15 cellular contexts compared by ENCODE assay signal in the genomic region with DNA sequence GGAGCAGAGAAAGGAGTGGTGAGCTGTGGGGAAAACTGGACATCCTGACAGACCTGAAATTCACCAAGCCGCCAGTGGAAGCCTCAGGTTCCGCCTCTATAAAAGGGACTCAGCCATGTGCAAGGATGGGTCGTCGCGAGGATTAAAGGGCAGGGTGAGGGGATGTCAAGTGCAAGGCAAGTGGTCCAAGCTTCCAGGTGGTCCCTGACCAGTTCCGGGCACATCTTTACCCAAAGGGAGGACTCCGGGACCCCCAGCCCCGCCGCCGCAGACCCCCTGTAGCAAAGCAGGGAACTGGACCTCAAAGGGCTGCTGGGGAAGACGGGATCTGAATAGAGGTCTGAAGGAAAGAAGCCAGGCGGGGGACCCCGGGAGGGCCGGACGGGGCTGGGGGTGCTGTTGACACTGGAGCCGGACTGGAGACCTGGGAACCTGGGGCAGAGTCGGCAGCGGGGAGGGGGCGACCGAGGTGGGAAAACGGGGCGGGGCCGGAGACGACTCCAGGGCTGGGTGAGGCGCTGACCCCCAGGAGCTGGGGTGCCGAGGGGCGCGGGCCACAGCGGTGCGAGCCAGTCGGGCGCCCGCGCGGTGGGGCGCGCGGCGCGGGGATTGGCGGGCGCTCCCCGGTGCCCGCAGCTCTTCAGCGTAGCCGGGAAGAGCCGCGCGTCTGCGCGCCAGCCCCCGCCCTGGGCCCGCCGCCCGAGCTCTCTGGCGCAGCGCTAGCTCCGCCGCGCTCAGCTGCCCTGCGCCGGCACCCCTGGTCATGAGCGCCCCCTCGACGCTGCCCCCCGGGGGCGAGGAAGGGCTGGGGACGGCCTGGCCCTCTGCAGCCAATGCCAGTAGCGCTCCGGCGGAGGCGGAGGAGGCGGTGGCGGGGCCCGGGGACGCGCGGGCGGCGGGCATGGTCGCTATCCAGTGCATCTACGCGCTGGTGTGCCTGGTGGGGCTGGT. TPM values are rescaled to one million over a fixed set of nuclear protein-coding genes. Genes with fewer than 3 reads are reported as not detected.
A peak's percentile ranks its signal among the peaks of the same experiment; 100 is the strongest.
DNase-seq lines count a peak whose midpoint lies in the region; ATAC-seq and TF ChIP-seq lines count a peak whose summit lies in the region.
"Had no signal": no experiment of that assay in that cellular context is flagged by ENCODE, and none has a peak within 500 bp of the region (broad histone marks: within the 10 kb centered on the region; RNA-seq: fewer than 3 reads in every experiment).

A gene with protein sequence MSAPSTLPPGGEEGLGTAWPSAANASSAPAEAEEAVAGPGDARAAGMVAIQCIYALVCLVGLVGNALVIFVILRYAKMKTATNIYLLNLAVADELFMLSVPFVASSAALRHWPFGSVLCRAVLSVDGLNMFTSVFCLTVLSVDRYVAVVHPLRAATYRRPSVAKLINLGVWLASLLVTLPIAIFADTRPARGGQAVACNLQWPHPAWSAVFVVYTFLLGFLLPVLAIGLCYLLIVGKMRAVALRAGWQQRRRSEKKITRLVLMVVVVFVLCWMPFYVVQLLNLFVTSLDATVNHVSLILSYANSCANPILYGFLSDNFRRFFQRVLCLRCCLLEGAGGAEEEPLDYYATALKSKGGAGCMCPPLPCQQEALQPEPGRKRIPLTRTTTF (plus strand): TSS at position 592 of the 951 bp plus-strand sequence. CDS start 172 bp downstream, at position 764.

- H3K4me3 ChIP-seq in HUES64 (ENCODE audit: low read length) (peak within 1 kb of the TSS; percentile 45), smooth muscle cell (peak within 1 kb of the TSS; percentile 32), PC-3 (ENCODE audit: low read length) (no peak within 1 kb of the TSS), thyroid gland (replicated peaks in 1 of 3) (no peak within 1 kb of the TSS)
- H3K4me3 ChIP-seq in effector memory CD4-positive, alpha-beta T cell (ENCODE audit: insufficient read depth, low read depth, low read length, poor library complexity, severe bottlenecking) = no peak within 1 kb of the TSS

- H3K27me3 ChIP-seq in HUES64 (ENCODE audit: insufficient read depth, low read length) = peaks cover 74% of the 10 kb centered on the region
- peaks cover 50% of the 10 kb centered on the region for H3K27me3 ChIP-seq in smooth muscle cell (ENCODE audit: low read depth)
- H3K27me3 ChIP-seq in PC-3 (ENCODE audit: low read length) = peaks cover 15% of the 10 kb centered on the region
- H3K27me3 ChIP-seq in thyroid gland = no peaks in the 10 kb centered on the region
- H3K27me3 ChIP-seq in effector memory CD4-positive, alpha-beta T cell (replicated peaks; ENCODE audit: control insufficient read depth, insufficient read depth, low read length, poor library complexity, severe bottlenecking) = no peaks in the 10 kb centered on the region

- no TSS peak for BruUV-seq in PC-3 (replicated peaks; lab: Mats Ljungman, UMichigan)

- H3K4me1 ChIP-seq in HUES64 (ENCODE audit: insufficient read depth, low read length) (no peaks in the 10 kb centered on the region), smooth muscle cell (ENCODE audit: low read depth) (no peaks in the 10 kb centered on the region), PC-3 (ENCODE audit: insufficient read depth, low read length) (no peaks in the 10 kb centered on the region), thyroid gland (peaks cover 0 to 13% of the 10 kb centered on the region in 2 donors)
- no peaks in the 10 kb centered on the region for H3K4me1 ChIP-seq in effector memory CD4-positive, alpha-beta T cell (ENCODE audit: control insufficient read depth, insufficient read depth, low read length, poor library complexity, severe bottlenecking)

- no peaks in the 10 kb centered on the region for H3K36me3 Mint-ChIP-seq in endothelial cell (ENCODE audit: low read depth, unreplicated experiment)
- H3K36me3 Mint-ChIP-seq: stimulated activated memory B cell treated with anti-CD40 and anti-IgM and Interleukin-4, amounts not matched to agents 10 μg/mL and 1 μg/mL and 100 μg/mL, for 72 hours had no signal

- H3K36me3 ChIP-seq in HUES64 (ENCODE audit: insufficient read depth, low read length) (no peaks in the 10 kb centered on the region), smooth muscle cell (ENCODE audit: low read depth) (no peaks in the 10 kb centered on the region), PC-3 (ENCODE audit: low read depth, low read length) (no peaks in the 10 kb centered on the region), thyroid gland (no peaks in the 10 kb centered on the region)
- no peaks in the 10 kb centered on the region for H3K36me3 ChIP-seq in effector memory CD4-positive, alpha-beta T cell (ENCODE audit: control insufficient read depth, insufficient read depth, low read length)

- H4K20me1 ChIP-seq in smooth muscle cell (ENCODE audit: low read depth) = no peaks in the 10 kb centered on the region
- H4K20me1 ChIP-seq in PC-3 (ENCODE audit: low read length) = no peaks in the 10 kb centered on the region

- no peaks in the 10 kb centered on the region for H3K79me2 ChIP-seq in smooth muscle cell (ENCODE audit: low read depth)
- no peaks in the 10 kb centered on the region for H3K79me2 ChIP-seq in PC-3 (ENCODE audit: low read length)

- H3K9ac ChIP-seq in HUES64 (ENCODE audit: low read depth, low read length) (no peak within 1 kb of the TSS), smooth muscle cell (ENCODE audit: low read depth) (no peak within 1 kb of the TSS), PC-3 (ENCODE audit: low read length) (no peak within 1 kb of the TSS)

- H3F3A ChIP-seq in smooth muscle cell (ENCODE audit: low read depth) (no peaks in the 10 kb centered on the region), PC-3 (ENCODE audit: low read length, unreplicated experiment) (no peaks in the 10 kb centered on the region)

- H3K4me2 ChIP-seq in smooth muscle cell (peak within 1 kb of the TSS; percentile 83), PC-3 (ENCODE audit: low read length) (no peak within 1 kb of the TSS)

- DNase-seq in endothelial cell (ENCODE audit: low spot score) (peak; percentile 21), islet precursor cell (peak; percentile 54), smooth muscle cell (lab: John Stamatoyannopoulos, UW; ENCODE audit: unreplicated experiment) (no peak), PC-3 (no peak), thyroid gland (no peak)
- no peak for DNase-seq in effector memory CD4-positive, alpha-beta T cell
- DNase-seq: activated effector memory CD4-positive, alpha-beta T cell treated with Interleukin-2 at 50 U/mL for 16 hours; Caco-2; midbrain; NCI-H526 treated with DMSO at 0.1 percent for 48 hours; RPMI8226 had no signal

- H3K27ac ChIP-seq in HUES64 (ENCODE audit: low read depth, low read length) = no peak within 1 kb of the TSS
- H3K27ac ChIP-seq in smooth muscle cell (ENCODE audit: low read depth) = no peak within 1 kb of the TSS
- no peak within 1 kb of the TSS for H3K27ac ChIP-seq in PC-3 (ENCODE audit: low read length)
- H3K27ac ChIP-seq in thyroid gland = no peak within 1 kb of the TSS
- no peak within 1 kb of the TSS for H3K27ac ChIP-seq in effector memory CD4-positive, alpha-beta T cell (ENCODE audit: insufficient read depth, low read length, poor library complexity, severe bottlenecking)

- intact Hi-C loops in PC-3 (cut with micrococcal nuclease) (no loop called here), thyroid gland (cut with DNase I) (loop anchor here (10.0 kb wide), 1 partner anchor 340 kb away; no protein-coding TSS in a partner anchor)

- H3K4me3 Mint-ChIP-seq in endothelial cell (ENCODE audit: unreplicated experiment) = no peak within 1 kb of the TSS
- H3K4me3 Mint-ChIP-seq: stimulated activated memory B cell treated with anti-CD40 and anti-IgM and Interleukin-4, amounts not matched to agents 10 μg/mL and 1 μg/mL and 100 μg/mL, for 72 hours had no signal

- H2AFZ ChIP-seq in smooth muscle cell (ENCODE audit: low read depth) (no peak within 1 kb of the TSS), PC-3 (ENCODE audit: low read length) (no peak within 1 kb of the TSS)

- TF ChIP-seq POLR2A in thyroid gland (IDR thresholded peaks at IDR 0.05) = no peak

- TF ChIP-seq CTCF in endothelial cell (IDR thresholded peaks at IDR 0.05; ENCODE audit: unreplicated experiment) (no peak), smooth muscle cell (IDR thresholded peaks at IDR 0.05; ENCODE audit: borderline replicate concordance, insufficient read depth, poor library complexity, severe bottlenecking) (no peak), PC-3 (conservative IDR thresholded peaks at IDR 0.05; ENCODE audit: low read depth, low read length) (no peak), thyroid gland (IDR thresholded peaks at IDR 0.05) (no peak)

- no peak within 1 kb of the TSS for H3K27ac Mint-ChIP-seq in endothelial cell (ENCODE audit: unreplicated experiment)
- H3K27ac Mint-ChIP-seq: stimulated activated memory B cell treated with anti-CD40 and anti-IgM and Interleukin-4, amounts not matched to agents 10 μg/mL and 1 μg/mL and 100 μg/mL, for 72 hours had no signal

- CTCF ChIA-PET in PC-3 (lab: Charles Lee) = no interaction called here

- H3K27me3 Mint-ChIP-seq in endothelial cell (ENCODE audit: unreplicated experiment) = peaks cover 24% of the 10 kb centered on the region

- POLR2A ChIA-PET in PC-3 (lab: Charles Lee; ENCODE audit: unreplicated experiment) = no interaction called here

- 20% methylated on average over 83 of the region's 83 CpGs for WGBS in HUES64
- 41% methylated on average over 33 of the region's 83 CpGs for WGBS in smooth muscle cell (ENCODE audit: low lambda C conversion rate)
- 60 to 74% methylated on average over 15 to 18 of the region's 83 CpGs for WGBS in thyroid gland, 2 donors

- H3K9me2 ChIP-seq in PC-3 (replicated peaks; ENCODE audit: low read length) = no peaks in the 10 kb centered on the region

- ATAC-seq in PC-3 = no peak
- ATAC-seq: stimulated activated memory B cell treated with anti-CD40 and anti-IgM and Interleukin-4, amounts not matched to agents 10 μg/mL and 1 μg/mL and 100 μg/mL, for 72 hours had no signal

- H3K9me3 ChIP-seq in HUES64 (ENCODE audit: insufficient read depth, low read depth, low read length) = no peaks in the 10 kb centered on the region
- no peaks in the 10 kb centered on the region for H3K9me3 ChIP-seq in smooth muscle cell (replicated peaks; ENCODE audit: low read depth)
- no peaks in the 10 kb centered on the region for H3K9me3 ChIP-seq in PC-3 (ENCODE audit: low read length)
- H3K9me3 ChIP-seq in thyroid gland = no peaks in the 10 kb centered on the region
- H3K9me3 ChIP-seq in effector memory CD4-positive, alpha-beta T cell (ENCODE audit: control insufficient read depth, low read length) = no peaks in the 10 kb centered on the region
- H3K9me3 ChIP-seq: Caco-2 had no signal

- H3K4me1 Mint-ChIP-seq in endothelial cell (ENCODE audit: unreplicated experiment) = peaks cover 21% of the 10 kb centered on the region
- H3K4me1 Mint-ChIP-seq: stimulated activated memory B cell treated with anti-CD40 and anti-IgM and Interleukin-4, amounts not matched to agents 10 μg/mL and 1 μg/mL and 100 μg/mL, for 72 hours had no signal

- no peaks in the 10 kb centered on the region for H3K9me3 Mint-ChIP-seq in endothelial cell (ENCODE audit: unreplicated experiment)
- H3K9me3 Mint-ChIP-seq: stimulated activated memory B cell treated with anti-CD40 and anti-IgM and Interleukin-4, amounts not matched to agents 10 μg/mL and 1 μg/mL and 100 μg/mL, for 72 hours had no signal

RNA-seq across cellular contexts. Expression of the gene that starts here (rescaled TPM):
- polyA plus RNA-seq in HUES64 (2013, experiment 1 of 2) = not detected
- polyA plus RNA-seq in HUES64 (2013, experiment 2 of 2) = not detected
- total RNA-seq in endothelial cell (ENCODE audit: unreplicated experiment) (not detected), smooth muscle cell (0.09 TPM in 1 of 2 replicates, not detected in the other), PC-3 (2014; rRNA removed) (not detected in 2 replicates), thyroid gland (not detected)
- polyA plus RNA-seq in smooth muscle cell = not detected in 2 replicates
- total RNA-seq: Caco-2; dermis microvascular lymphatic vessel endothelial cell; T-helper 1 cell treated with Interleukin-12 subunit alpha and Interleukin-12 subunit beta and Interleukin-4 antibody, amounts not matched to agents 30 ng/mL and 1 ng/mL, for 36 hours had no signal

Comparison
In these comparisons a context has a peak if more than half of its experiments do, and no peak if none do; other contexts are left out.
1. Peak in DNase-seq in endothelial cell; RNA of the gene not detected or under 1 TPM.
2. H3K4me3 ChIP-seq: peak in HUES64 (single experiment) and smooth muscle cell (single experiment); none in PC-3 (single experiment), thyroid gland (0 of 3) and effector memory CD4-positive, alpha-beta T cell (single experiment).